27 cellular contexts compared by ENCODE assay signal in the genomic region with DNA sequence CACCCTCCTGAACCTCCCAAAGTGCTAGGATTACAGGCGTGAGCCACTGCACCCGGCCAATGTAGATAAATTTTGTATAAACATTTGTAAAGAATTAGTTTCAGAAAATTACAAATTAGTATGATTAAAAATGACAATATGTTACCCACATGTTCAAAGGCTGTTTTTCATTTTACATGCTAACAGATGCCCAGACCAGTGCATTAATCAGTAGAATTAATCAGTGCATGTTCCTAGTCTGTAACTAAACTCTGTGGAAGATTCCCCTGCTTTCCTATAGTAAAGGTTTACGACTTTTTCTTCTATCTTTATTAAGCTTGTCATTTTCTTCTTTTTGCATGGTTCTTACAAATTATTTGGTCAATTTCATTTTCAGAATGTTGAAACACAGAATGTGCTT.
"Had no signal": no experiment of that assay in that cellular context is flagged by ENCODE, and none has a peak within 500 bp of the region (broad histone marks: within the 10 kb centered on the region; RNA-seq: fewer than 3 reads in every experiment).

No MANE protein-coding gene starts in this region.

- ATAC-seq: left colon; lower lobe of right lung; naive thymus-derived CD8-positive, alpha-beta T cell; stimulated activated naive CD8-positive, alpha-beta T cell treated with anti-CD3 and anti-CD28 coated beads, Interleukin-15, amount 100 ng/mL, for 72 hours; upper lobe of right lung had no signal

- H3K4me3 ChIP-seq: dorsolateral prefrontal cortex, esophagus muscularis mucosa, lower lobe of right lung, ovary, psoas muscle, skin epidermis, spleen, suprapubic skin, transverse colon, upper lobe of right lung, uterus had no signal

- H3K27ac Mint-ChIP-seq: endodermal cell; stimulated activated naive CD8-positive, alpha-beta T cell treated with anti-CD3 and anti-CD28 coated beads, Interleukin-15, amount 100 ng/mL, for 72 hours had no signal

- H3K27me3 ChIP-seq: dorsolateral prefrontal cortex, esophagus muscularis mucosa, ovary, spleen, suprapubic skin, transverse colon, upper lobe of right lung, uterus had no signal

- H3K27ac ChIP-seq: dorsolateral prefrontal cortex, esophagus muscularis mucosa, lower lobe of right lung, ovary, psoas muscle, skin epidermis, spleen, suprapubic skin, transverse colon, upper lobe of right lung, uterus had no signal

- H3K9me3 ChIP-seq: esophagus muscularis mucosa, left ventricle myocardium inferior, lower lobe of right lung, ovary, psoas muscle, spleen, suprapubic skin, transverse colon, upper lobe of right lung, uterus had no signal

- H3K27me3 Mint-ChIP-seq: naive thymus-derived CD8-positive, alpha-beta T cell; stimulated activated naive CD8-positive, alpha-beta T cell treated with anti-CD3 and anti-CD28 coated beads, Interleukin-15, amount 100 ng/mL, for 72 hours had no signal

- H3K36me3 ChIP-seq: ovary, uterus had no signal

- H3K9me3 Mint-ChIP-seq: endodermal cell; immature natural killer cell; naive thymus-derived CD8-positive, alpha-beta T cell; stimulated activated naive CD8-positive, alpha-beta T cell treated with anti-CD3 and anti-CD28 coated beads, Interleukin-15, amount 100 ng/mL, for 72 hours had no signal

- H3K4me1 Mint-ChIP-seq: endodermal cell; stimulated activated naive CD8-positive, alpha-beta T cell treated with anti-CD3 and anti-CD28 coated beads, Interleukin-15, amount 100 ng/mL, for 72 hours had no signal

- DNase-seq: dorsolateral prefrontal cortex; effector CD4-positive, alpha-beta T cell; endodermal cell; foreskin melanocyte; hypothalamus; immature natural killer cell; islet precursor cell; kidney glomerular epithelial cell; left colon; left ventricle myocardium inferior; lower lobe of right lung; naive thymus-derived CD8-positive, alpha-beta T cell; occipital lobe; ovary; posterior cingulate gyrus; psoas muscle; right cardiac atrium; spleen; stimulated activated CD4-positive, alpha-beta T cell treated with anti-CD3 and anti-CD28 coated beads, Interleukin-4, amount 100 ng/mL, for 4 hours; stimulated activated naive CD4-positive, alpha-beta T cell; stimulated activated naive CD8-positive, alpha-beta T cell treated with anti-CD3 and anti-CD28 coated beads, Interleukin-15, amount 100 ng/mL, for 72 hours; transverse colon; upper lobe of right lung; uterus had no signal

- H3K4me3 Mint-ChIP-seq: endodermal cell; immature natural killer cell; naive thymus-derived CD8-positive, alpha-beta T cell; stimulated activated naive CD8-positive, alpha-beta T cell treated with anti-CD3 and anti-CD28 coated beads, Interleukin-15, amount 100 ng/mL, for 72 hours had no signal

- H3K4me1 ChIP-seq: esophagus muscularis mucosa, lower lobe of right lung, psoas muscle, suprapubic skin, transverse colon, upper lobe of right lung, uterus had no signal
